Comparison of ENCODE assay signal across 8 cellular contexts in the genomic region with DNA sequence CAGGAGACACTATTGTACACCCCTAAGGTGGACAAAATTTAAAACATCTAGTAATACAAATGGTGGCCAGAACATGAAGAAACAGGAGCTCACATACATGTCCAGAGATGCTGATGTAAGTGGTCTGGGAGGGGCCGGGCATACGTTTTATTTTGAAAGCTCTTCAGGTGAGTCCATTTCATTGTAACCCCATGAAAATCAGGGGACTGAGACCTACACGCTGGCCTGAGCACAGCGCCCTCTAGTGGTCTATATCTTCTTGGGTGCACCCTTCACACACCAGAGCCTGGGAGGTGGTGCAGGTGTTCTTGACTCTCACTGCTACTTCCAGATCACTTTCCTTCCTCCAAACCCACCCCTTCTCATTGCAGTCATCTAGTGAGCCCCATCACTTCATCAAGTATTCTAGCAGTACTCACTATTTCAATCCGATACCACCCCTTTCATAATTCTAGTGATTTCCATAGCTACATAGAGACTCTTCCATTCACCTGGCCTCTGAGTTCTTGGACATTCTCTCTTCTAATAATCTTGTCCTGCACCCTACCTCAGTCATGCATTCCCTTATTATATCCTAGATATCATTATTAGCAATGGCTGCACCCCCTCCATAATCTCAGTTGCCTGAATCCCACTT. TPM values are rescaled to one million over a fixed set of nuclear protein-coding genes. Genes with fewer than 3 reads are reported as not detected.
DNase-seq lines count a peak whose midpoint lies in the region; ATAC-seq and TF ChIP-seq lines count a peak whose summit lies in the region.

No MANE protein-coding gene starts in this region.

- no peak for TF ChIP-seq POLR2A in ovary (IDR thresholded peaks at IDR 0.05)

- no peaks in the 10 kb centered on the region for H3K4me1 ChIP-seq in ovary (ENCODE audit: insufficient read depth)

- DNase-seq in SKM-1 (lab: John Stamatoyannopoulos, UW; ENCODE audit: unreplicated experiment) (peak; percentile 69), kidney epithelial cell (ENCODE audit: low read depth) (no peak), ovary (no peak)
- peak; percentile 53 for DNase-seq in activated naive CD8-positive, alpha-beta T cell treated with anti-CD3 and anti-CD28 coated beads for 36 hours
- DNase-seq in stimulated activated naive B cell treated with anti-CD40 and anti-IgM and Interleukin-4, amounts not matched to agents 10 μg/mL and 1 μg/mL and 100 μg/mL, for 72 hours = peak; percentile 35

- peaks cover 2% of the 10 kb centered on the region for H3K9me3 Mint-ChIP-seq in activated naive CD8-positive, alpha-beta T cell treated with anti-CD3 and anti-CD28 coated beads for 36 hours
- H3K9me3 Mint-ChIP-seq in stimulated activated naive B cell treated with anti-CD40 and anti-IgM and Interleukin-4, amounts not matched to agents 10 μg/mL and 1 μg/mL and 100 μg/mL, for 72 hours = no peaks in the 10 kb centered on the region

- 46 to 49% (median 46%) methylated on average over 5 of the region's 5 CpGs for WGBS in ovary, 3 donors

- TF ChIP-seq CTCF in 22Rv1 (IDR thresholded peaks at IDR 0.05) (peak; percentile 88), GM12873 (IDR thresholded peaks at IDR 0.05; ENCODE audit: insufficient read depth, low read depth, low read length, missing control alignments) (peak; percentile 91), kidney epithelial cell (IDR thresholded peaks at IDR 0.05; ENCODE audit: insufficient read depth, low read length, poor library complexity, severe bottlenecking) (peak; percentile 79), ovary (IDR thresholded peaks at IDR 0.05) (no peak)

- no peak overlapping the region for H3K27ac ChIP-seq in 22Rv1
- H3K27ac ChIP-seq in ovary = no peak overlapping the region

- H3K27me3 Mint-ChIP-seq in activated naive CD8-positive, alpha-beta T cell treated with anti-CD3 and anti-CD28 coated beads for 36 hours = peaks cover 9% of the 10 kb centered on the region
- no peaks in the 10 kb centered on the region for H3K27me3 Mint-ChIP-seq in stimulated activated naive B cell treated with anti-CD40 and anti-IgM and Interleukin-4, amounts not matched to agents 10 μg/mL and 1 μg/mL and 100 μg/mL, for 72 hours

- H3K36me3 ChIP-seq in kidney epithelial cell (ENCODE audit: control insufficient read depth, insufficient read depth, low read length) (no peaks in the 10 kb centered on the region), ovary (no peaks in the 10 kb centered on the region)

- H3K4me1 Mint-ChIP-seq in activated naive CD8-positive, alpha-beta T cell treated with anti-CD3 and anti-CD28 coated beads for 36 hours = peaks cover 34% of the 10 kb centered on the region
- H3K4me1 Mint-ChIP-seq in stimulated activated naive B cell treated with anti-CD40 and anti-IgM and Interleukin-4, amounts not matched to agents 10 μg/mL and 1 μg/mL and 100 μg/mL, for 72 hours = peaks cover 33 to 35% of the 10 kb centered on the region in 2 donors

- H3K4me3 ChIP-seq in kidney epithelial cell (ENCODE audit: low read depth, low read length) = no peak overlapping the region
- H3K4me3 ChIP-seq in ovary = no peak overlapping the region

- no peak for TF ChIP-seq EP300 in ovary (IDR thresholded peaks at IDR 0.05)

- no peak overlapping the region for H3K27ac Mint-ChIP-seq in activated naive CD8-positive, alpha-beta T cell treated with anti-CD3 and anti-CD28 coated beads for 36 hours
- H3K27ac Mint-ChIP-seq in stimulated activated naive B cell treated with anti-CD40 and anti-IgM and Interleukin-4, amounts not matched to agents 10 μg/mL and 1 μg/mL and 100 μg/mL, for 72 hours = no peak overlapping the region

- intact Hi-C loops in ovary (cut with DNase I) = loop anchor here in 1 of 4 donors (10.0 kb wide), 1 partner anchor 796 kb away; no protein-coding TSS in a partner anchor

- no peaks in the 10 kb centered on the region for H3K9me3 ChIP-seq in ovary

- ATAC-seq in HG03175 (IDR thresholded peaks at IDR 0.05; ENCODE audit: unreplicated experiment) = peak; percentile 54
- ATAC-seq in stimulated activated naive B cell treated with anti-CD40 and anti-IgM and Interleukin-4, amounts not matched to agents 10 μg/mL and 1 μg/mL and 100 μg/mL, for 72 hours (replicated peaks) = peak; percentile 59 to 72

- H3K27me3 ChIP-seq in kidney epithelial cell (ENCODE audit: control insufficient read depth, insufficient read depth, low read length) (no peaks in the 10 kb centered on the region), ovary (no peaks in the 10 kb centered on the region)

- H3K4me3 Mint-ChIP-seq in activated naive CD8-positive, alpha-beta T cell treated with anti-CD3 and anti-CD28 coated beads for 36 hours = no peak overlapping the region
- H3K4me3 Mint-ChIP-seq in stimulated activated naive B cell treated with anti-CD40 and anti-IgM and Interleukin-4, amounts not matched to agents 10 μg/mL and 1 μg/mL and 100 μg/mL, for 72 hours = no peak overlapping the region

- H3K36me3 Mint-ChIP-seq in activated naive CD8-positive, alpha-beta T cell treated with anti-CD3 and anti-CD28 coated beads for 36 hours = peaks cover 2% of the 10 kb centered on the region
- no peaks in the 10 kb centered on the region for H3K36me3 Mint-ChIP-seq in stimulated activated naive B cell treated with anti-CD40 and anti-IgM and Interleukin-4, amounts not matched to agents 10 μg/mL and 1 μg/mL and 100 μg/mL, for 72 hours

RNA-seq across cellular contexts. Expression of a gene that starts 4.3 kb away (rescaled TPM):
- 1 to 10 TPM; 2.9 to 4.4 TPM for total RNA-seq in activated naive CD8-positive, alpha-beta T cell treated with anti-CD3 and anti-CD28 coated beads for 36 hours
- total RNA-seq in kidney epithelial cell (1.1 and 1.3 TPM in 2 replicates), ovary (1 to 10 TPM; 1.9 to 5.0 (median 3.2) TPM)
- 1 to 10 TPM in 1 of 2 donors, under 1 TPM in 1; 0.52 to 2.5 TPM for polyA plus RNA-seq in ovary

RNA-seq across cellular contexts. Expression of a gene that starts 6.7 kb away (rescaled TPM):
- under 1 TPM in 1 of 2 experiments, not detected in 1; 0.38 TPM for total RNA-seq in activated naive CD8-positive, alpha-beta T cell treated with anti-CD3 and anti-CD28 coated beads for 36 hours
- total RNA-seq in kidney epithelial cell (39.6 and 53.9 TPM in 2 replicates), ovary (10 to 100 TPM; 70.3 to 99.7 (median 79.3) TPM)
- polyA plus RNA-seq in ovary = 10 to 100 TPM; 32.8 to 93.8 TPM

RNA-seq across cellular contexts. Expression of a gene that starts 56.3 kb away (rescaled TPM):
- total RNA-seq in activated naive CD8-positive, alpha-beta T cell treated with anti-CD3 and anti-CD28 coated beads for 36 hours = 1 to 10 TPM; 1.6 to 2.4 TPM
- 0.67 and 0.89 TPM in 2 replicates for total RNA-seq in kidney epithelial cell
- total RNA-seq in ovary = 10 to 100 TPM in 4 of 7 donors, 1 to 10 TPM in 3; 7.0 to 24.0 (median 10.1) TPM
- polyA plus RNA-seq in ovary = 10 to 100 TPM in 1 of 2 donors, 1 to 10 TPM in 1; 5.0 to 10.1 TPM

Comparison
In these comparisons a context has a peak if more than half of its experiments do, and no peak if none do; other contexts are left out.
1. CTCF ChIP-seq: peak in 22Rv1 (single experiment), GM12873 (single experiment) and kidney epithelial cell (single experiment); none in ovary (0 of 3).
2. DNase-seq: peak in SKM-1 (single experiment), activated naive CD8-positive, alpha-beta T cell treated with anti-CD3 and anti-CD28 coated beads for 36 hours (single experiment) and stimulated activated naive B cell treated with anti-CD40 and anti-IgM and Interleukin-4, amounts not matched to agents 10 μg/mL and 1 μg/mL and 100 μg/mL, for 72 hours (single experiment); none in kidney epithelial cell (single experiment) and ovary (0 of 5).
3. RNA of a gene that starts 6.7 kb away (total RNA-seq): 70.3 to 99.7 TPM in ovary and 39.6 to 53.9 TPM in kidney epithelial cell; 0.38 TPM in activated naive CD8-positive, alpha-beta T cell treated with anti-CD3 and anti-CD28 coated beads for 36 hours; every median in the first group is over 10 times any median in the second.